1 cellular context compared by ENCODE assay signal in the genomic region with DNA sequence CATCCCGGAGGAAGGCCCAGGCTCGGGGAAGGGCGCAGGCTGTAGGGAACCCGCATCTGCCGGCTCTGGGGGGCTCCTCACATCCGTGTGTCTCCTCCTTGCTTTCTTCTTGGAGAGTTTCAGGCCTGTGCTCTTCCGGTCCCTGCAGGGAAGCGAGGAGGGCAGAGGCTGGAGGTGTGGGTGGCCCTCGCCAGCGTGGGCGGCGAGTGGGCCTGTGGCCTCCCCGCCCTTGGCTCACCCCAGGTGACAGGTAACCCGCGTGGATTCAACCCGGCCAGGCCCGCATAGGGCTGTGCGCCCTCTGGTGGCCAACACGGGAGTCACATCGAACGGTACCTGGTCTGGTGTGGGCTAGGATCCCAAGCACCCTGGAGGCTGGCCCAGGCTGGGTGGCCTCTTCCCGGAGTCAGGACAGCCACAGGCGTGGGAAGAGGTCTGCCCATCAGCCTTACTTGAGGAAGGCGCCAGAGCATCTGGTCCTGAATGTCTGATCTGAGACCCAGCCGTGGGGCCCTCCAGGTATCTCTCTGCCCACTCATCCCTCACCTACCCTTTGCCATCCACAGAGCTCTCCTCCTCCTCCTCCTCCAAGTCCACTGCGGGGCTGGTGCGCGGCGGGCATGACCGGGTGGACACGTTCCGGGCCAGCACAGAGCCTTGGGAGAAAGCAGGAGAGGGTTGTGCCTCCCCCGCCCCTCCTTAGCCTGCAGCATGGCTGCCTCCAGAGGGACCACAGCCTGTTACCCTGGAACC.
TF ChIP-seq lines count a peak whose summit lies in the region.

No MANE protein-coding gene starts in this region.

TF ChIP-seq in SK-N-SH treated with all-trans-retinoic acid at 6 μM for 48 hours, 23 proteins besides CTCF, POLR2A, EP300 and RAD21 (continued from another document):
- TF ChIP-seq, protein P1, sequence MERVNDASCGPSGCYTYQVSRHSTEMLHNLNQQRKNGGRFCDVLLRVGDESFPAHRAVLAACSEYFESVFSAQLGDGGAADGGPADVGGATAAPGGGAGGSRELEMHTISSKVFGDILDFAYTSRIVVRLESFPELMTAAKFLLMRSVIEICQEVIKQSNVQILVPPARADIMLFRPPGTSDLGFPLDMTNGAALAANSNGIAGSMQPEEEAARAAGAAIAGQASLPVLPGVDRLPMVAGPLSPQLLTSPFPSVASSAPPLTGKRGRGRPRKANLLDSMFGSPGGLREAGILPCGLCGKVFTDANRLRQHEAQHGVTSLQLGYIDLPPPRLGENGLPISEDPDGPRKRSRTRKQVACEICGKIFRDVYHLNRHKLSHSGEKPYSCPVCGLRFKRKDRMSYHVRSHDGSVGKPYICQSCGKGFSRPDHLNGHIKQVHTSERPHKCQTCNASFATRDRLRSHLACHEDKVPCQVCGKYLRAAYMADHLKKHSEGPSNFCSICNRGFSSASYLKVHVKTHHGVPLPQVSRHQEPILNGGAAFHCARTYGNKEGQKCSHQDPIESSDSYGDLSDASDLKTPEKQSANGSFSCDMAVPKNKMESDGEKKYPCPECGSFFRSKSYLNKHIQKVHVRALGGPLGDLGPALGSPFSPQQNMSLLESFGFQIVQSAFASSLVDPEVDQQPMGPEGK (CRISPR knock-in tag; IDR thresholded peaks at IDR 0.05; ENCODE audit: borderline replicate concordance), result no peak
- TF ChIP-seq ZFP3 (CRISPR knock-in tag; IDR thresholded peaks at IDR 0.05), result no peak
- TF ChIP-seq, protein P2, sequence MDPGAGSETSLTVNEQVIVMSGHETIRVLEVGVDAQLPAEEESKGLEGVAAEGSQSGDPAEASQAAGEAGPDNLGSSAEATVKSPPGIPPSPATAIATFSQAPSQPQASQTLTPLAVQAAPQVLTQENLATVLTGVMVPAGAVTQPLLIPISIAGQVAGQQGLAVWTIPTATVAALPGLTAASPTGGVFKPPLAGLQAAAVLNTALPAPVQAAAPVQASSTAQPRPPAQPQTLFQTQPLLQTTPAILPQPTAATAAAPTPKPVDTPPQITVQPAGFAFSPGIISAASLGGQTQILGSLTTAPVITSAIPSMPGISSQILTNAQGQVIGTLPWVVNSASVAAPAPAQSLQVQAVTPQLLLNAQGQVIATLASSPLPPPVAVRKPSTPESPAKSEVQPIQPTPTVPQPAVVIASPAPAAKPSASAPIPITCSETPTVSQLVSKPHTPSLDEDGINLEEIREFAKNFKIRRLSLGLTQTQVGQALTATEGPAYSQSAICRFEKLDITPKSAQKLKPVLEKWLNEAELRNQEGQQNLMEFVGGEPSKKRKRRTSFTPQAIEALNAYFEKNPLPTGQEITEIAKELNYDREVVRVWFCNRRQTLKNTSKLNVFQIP (CRISPR knock-in tag; IDR thresholded peaks at IDR 0.05; ENCODE audit: borderline replicate concordance, low read depth), result no peak
- no peak for TF ChIP-seq ESRRG (CRISPR knock-in tag; IDR thresholded peaks at IDR 0.05)
- TF ChIP-seq PPARA (CRISPR knock-in tag; IDR thresholded peaks at IDR 0.05; ENCODE audit: borderline replicate concordance), result no peak
